In genomic region chr2:130380096-130380934, GRCh38 we compare ENCODE assay signal across 1 cellular context.
TF ChIP-seq lines count a peak whose summit lies in the region.

No MANE protein-coding gene starts in this region.

TF ChIP-seq in K562, 482 proteins besides CTCF, POLR2A, EP300 and RAD21 (continued from another document and continues in another):
- TF ChIP-seq CHAMP1 (IDR thresholded peaks at IDR 0.05) (no peak), CC2D1A (IDR thresholded peaks at IDR 0.05) (peak; percentile 39; the same call in 1 of the 2 replicates), ZNF592 (IDR thresholded peaks at IDR 0.05) (peak; percentile 95), NUFIP1 (IDR thresholded peaks at IDR 0.05; ENCODE audit: partially characterized antibody) (no peak), HNRNPLL (IDR thresholded peaks at IDR 0.05; ENCODE audit: low read depth, low read length, poor library complexity, severe bottlenecking) (no peak), ARID3B (CRISPR knock-in tag; IDR thresholded peaks at IDR 0.05; ENCODE audit: borderline replicate concordance) (no peak), NR2C2 (CRISPR knock-in tag; IDR thresholded peaks at IDR 0.05) (no peak), NR2C2 (tag; IDR thresholded peaks at IDR 0.05) (no peak), ARID4B (CRISPR knock-in tag; IDR thresholded peaks at IDR 0.05) (no peak), ELF4 (CRISPR knock-in tag; IDR thresholded peaks at IDR 0.05) (no peak), ZBTB1 (CRISPR knock-in tag; IDR thresholded peaks at IDR 0.05; ENCODE audit: borderline replicate concordance, low read depth) (no peak), FOXJ3 (CRISPR knock-in tag; IDR thresholded peaks at IDR 0.05) (no peak), ZBTB12 (CRISPR knock-in tag; IDR thresholded peaks at IDR 0.05) (0 out of 2 replicates have a peak, but pooled peaks have one; percentile 7), IRF9 (tag; IDR thresholded peaks at IDR 0.05) (no peak), PHB2 (IDR thresholded peaks at IDR 0.05; ENCODE audit: low read depth) (no peak), SAP30 (IDR thresholded peaks at IDR 0.05; ENCODE audit: borderline replicate concordance, insufficient read depth, low read depth, low read length, poor library complexity, severe bottlenecking) (no peak), RNF2 (IDR thresholded peaks at IDR 0.05) (peak; percentile 95), ZSCAN29 (IDR thresholded peaks at IDR 0.05) (no peak), THAP7 (CRISPR knock-in tag; IDR thresholded peaks at IDR 0.05) (no peak), ELK1 (CRISPR knock-in tag; IDR thresholded peaks at IDR 0.05) (no peak), RBM15 (IDR thresholded peaks at IDR 0.05; ENCODE audit: insufficient read depth, low read length) (no peak), TAF15 (IDR thresholded peaks at IDR 0.05; ENCODE audit: low read depth, low read length) (no peak), CHD4 (IDR thresholded peaks at IDR 0.05; ENCODE audit: insufficient read depth, insufficient replicate concordance, low read depth, low read length, poor library complexity, severe bottlenecking) (no peak), KAT7 (CRISPR knock-in tag; IDR thresholded peaks at IDR 0.05; ENCODE audit: borderline replicate concordance) (no peak), TCF3 (CRISPR knock-in tag; IDR thresholded peaks at IDR 0.05) (peak; percentile 84), SP1 (CRISPR knock-in tag; IDR thresholded peaks at IDR 0.05) (no peak), ZC3H11A (IDR thresholded peaks at IDR 0.05; ENCODE audit: low read depth, low read length) (no peak), KAT2B (IDR thresholded peaks at IDR 0.05; ENCODE audit: low read depth, low read length) (no peak), RBM14 (IDR thresholded peaks at IDR 0.05; ENCODE audit: borderline replicate concordance, insufficient read depth, low read depth, low read length) (no peak)
- TF ChIP-seq, protein P1, sequence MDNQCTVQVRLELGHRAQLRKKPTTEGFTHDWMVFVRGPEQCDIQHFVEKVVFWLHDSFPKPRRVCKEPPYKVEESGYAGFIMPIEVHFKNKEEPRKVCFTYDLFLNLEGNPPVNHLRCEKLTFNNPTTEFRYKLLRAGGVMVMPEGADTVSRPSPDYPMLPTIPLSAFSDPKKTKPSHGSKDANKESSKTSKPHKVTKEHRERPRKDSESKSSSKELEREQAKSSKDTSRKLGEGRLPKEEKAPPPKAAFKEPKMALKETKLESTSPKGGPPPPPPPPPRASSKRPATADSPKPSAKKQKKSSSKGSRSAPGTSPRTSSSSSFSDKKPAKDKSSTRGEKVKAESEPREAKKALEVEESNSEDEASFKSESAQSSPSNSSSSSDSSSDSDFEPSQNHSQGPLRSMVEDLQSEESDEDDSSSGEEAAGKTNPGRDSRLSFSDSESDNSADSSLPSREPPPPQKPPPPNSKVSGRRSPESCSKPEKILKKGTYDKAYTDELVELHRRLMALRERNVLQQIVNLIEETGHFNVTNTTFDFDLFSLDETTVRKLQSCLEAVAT (IDR thresholded peaks at IDR 0.05): no peak
- TF ChIP-seq, protein P2, sequence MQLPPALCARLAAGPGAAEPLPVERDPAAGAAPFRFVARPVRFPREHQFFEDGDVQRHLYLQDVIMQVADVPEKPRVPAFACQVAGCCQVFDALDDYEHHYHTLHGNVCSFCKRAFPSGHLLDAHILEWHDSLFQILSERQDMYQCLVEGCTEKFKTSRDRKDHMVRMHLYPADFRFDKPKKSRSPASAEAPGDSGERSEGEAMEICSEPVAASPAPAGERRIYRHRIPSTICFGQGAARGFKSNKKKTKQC (CRISPR knock-in tag; IDR thresholded peaks at IDR 0.05): no peak
- TF ChIP-seq, protein P3, sequence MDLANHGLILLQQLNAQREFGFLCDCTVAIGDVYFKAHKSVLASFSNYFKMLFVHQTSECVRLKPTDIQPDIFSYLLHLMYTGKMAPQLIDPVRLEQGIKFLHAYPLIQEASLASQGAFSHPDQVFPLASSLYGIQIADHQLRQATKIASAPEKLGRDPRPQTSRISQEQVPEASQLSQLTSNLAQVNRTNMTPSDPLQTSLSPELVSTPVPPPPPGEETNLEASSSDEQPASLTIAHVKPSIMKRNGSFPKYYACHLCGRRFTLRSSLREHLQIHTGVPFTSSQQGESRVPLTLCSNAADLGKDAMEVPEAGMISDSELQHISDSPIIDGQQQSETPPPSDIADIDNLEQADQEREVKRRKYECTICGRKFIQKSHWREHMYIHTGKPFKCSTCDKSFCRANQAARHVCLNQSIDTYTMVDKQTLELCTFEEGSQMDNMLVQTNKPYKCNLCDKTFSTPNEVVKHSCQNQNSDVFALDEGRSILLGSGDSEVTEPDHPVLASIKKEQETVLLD (IDR thresholded peaks at IDR 0.05): peak; percentile 84
